32 cellular contexts compared by ENCODE assay signal in the genomic region with DNA sequence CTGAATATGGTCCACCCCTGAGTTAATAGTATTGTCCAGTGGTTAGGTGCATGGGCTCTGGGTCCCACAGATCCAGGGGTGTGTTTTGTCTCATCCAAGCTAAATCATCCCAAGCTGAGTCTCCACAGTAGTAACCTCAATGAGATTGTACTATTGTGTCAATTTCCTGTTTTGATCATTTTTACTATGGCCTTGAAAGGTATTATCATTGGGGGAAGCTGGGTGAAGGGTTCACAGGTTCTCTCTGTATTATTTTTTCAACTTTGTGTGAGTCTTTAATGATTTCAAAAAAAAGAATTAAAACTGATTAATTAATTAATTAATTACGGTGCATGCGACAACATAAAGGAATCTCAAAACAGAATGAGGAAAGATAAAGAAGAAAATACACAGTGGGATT.
"Had no signal": no experiment of that assay in that cellular context is flagged by ENCODE, and none has a peak within 500 bp of the region (broad histone marks: within the 10 kb centered on the region; RNA-seq: fewer than 3 reads in every experiment).

No MANE protein-coding gene starts in this region.

- H3K9me3 ChIP-seq: MG63 had no signal

- H3K27me3 ChIP-seq: MG63 had no signal

- H3K36me3 ChIP-seq: MG63 had no signal

- H3K4me3 ChIP-seq: MG63 had no signal

- DNase-seq: Kasumi-1, MM.1S, NCI-H1048, NCI-H1092, NCI-H1092 treated with DMSO at 0.1 percent for 48 hours, NCI-H1105, NCI-H1105 treated with DMSO at 0.1 percent for 48 hours, NCI-H1417, NCI-H1417 treated with DMSO at 0.1 percent for 48 hours, NCI-H1436, NCI-H1436 treated with DMSO at 0.1 percent for 48 hours, NCI-H146, NCI-H1694, NCI-H1694 treated with DMSO at 0.1 percent for 48 hours, NCI-H187, NCI-H187 treated with DMSO at 0.1 percent for 48 hours, NCI-H1930, NCI-H2029, NCI-H2029 treated with DMSO at 0.1 percent for 48 hours, NCI-H2081, NCI-H2081 treated with DMSO at 0.1 percent for 48 hours, NCI-H2107, NCI-H2171, NCI-H2171 treated with DMSO at 0.1 percent for 48 hours, NCI-H2227 treated with DMSO at 0.1 percent for 48 hours, NCI-H345, NCI-H446, NCI-H446 treated with DMSO at 0.1 percent for 48 hours, NCI-H510A, NCI-H524, NCI-H524 treated with DMSO at 0.1 percent for 48 hours had no signal
